9 cellular contexts compared by ENCODE assay signal in the genomic region with DNA sequence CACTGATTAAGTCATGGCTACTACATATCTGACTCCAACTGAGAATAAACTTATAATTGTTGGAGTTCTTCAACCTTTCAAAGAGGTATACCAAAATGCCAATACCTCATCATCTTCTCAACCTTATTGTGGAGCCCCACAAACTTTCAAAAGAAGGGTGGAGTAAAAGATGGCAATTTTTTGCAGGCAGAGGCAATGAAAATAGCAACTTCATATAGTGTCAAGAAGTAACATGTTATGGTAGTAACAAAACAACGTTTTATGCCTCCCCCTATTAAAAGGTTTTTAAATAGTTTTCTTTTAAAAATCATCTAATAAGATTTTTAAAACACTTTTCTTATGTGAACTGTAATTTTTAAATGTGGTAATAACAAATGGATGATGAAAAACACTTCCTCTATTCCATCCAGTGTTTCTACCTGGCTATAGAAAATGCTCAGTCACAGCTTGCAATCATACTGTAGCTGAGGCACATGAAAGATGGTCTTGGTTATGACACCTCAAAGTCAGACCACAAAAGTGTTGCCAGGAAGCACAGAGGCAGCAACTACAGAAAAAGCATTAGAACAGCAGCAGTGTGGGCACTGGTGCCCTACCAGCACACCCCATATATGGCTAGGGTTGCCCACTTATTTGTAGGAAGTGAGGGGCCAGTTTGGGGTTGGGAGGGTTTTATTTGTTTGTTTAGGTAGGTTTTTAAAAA. TPM values are rescaled to one million over a fixed set of nuclear protein-coding genes. Genes with fewer than 3 reads are reported as not detected.
DNase-seq lines count a peak whose midpoint lies in the region; ATAC-seq and TF ChIP-seq lines count a peak whose summit lies in the region.
"Had no signal": no experiment of that assay in that cellular context is flagged by ENCODE, and none has a peak within 500 bp of the region (broad histone marks: within the 10 kb centered on the region; RNA-seq: fewer than 3 reads in every experiment).

No MANE protein-coding gene starts in this region.

- no peaks in the 10 kb centered on the region for H3K36me3 ChIP-seq in Karpas-422 (ENCODE audit: insufficient read depth, low read length)

- H3K4me2 ChIP-seq in Karpas-422 (ENCODE audit: low read depth, low read length, poor library complexity, severe bottlenecking), result no peak overlapping the region

- H3K9me3 Mint-ChIP-seq in activated T-helper 2 cell treated with anti-CD3 and anti-CD28 coated beads, Interferon-gamma antibody, Interleukin-2, Interleukin-4, amounts not matched to agents 10 μg/mL and 5 μg/mL and 100 μg/mL, durations not matched to agents 14 hours and 24 hours and 36 hours, result no peaks in the 10 kb centered on the region
- H3K9me3 Mint-ChIP-seq in glutamatergic neuron (ENCODE audit: unreplicated experiment), result no peaks in the 10 kb centered on the region

- H3K27ac ChIP-seq in Karpas-422 (ENCODE audit: low read length), result peak overlapping the region; percentile 51

- in situ Hi-C loops in GM13977 (cut with MboI; ENCODE audit: low pct_unique_long_range_greater_than_20kb, low sequenced_read_pairs, unreplicated experiment), result no loop called here

- no peaks in the 10 kb centered on the region for H3K9me3 ChIP-seq in Karpas-422 (ENCODE audit: low read length)

- intact Hi-C loops in activated T-helper 2 cell treated with anti-CD3 and anti-CD28 coated beads, Interferon-gamma antibody, Interleukin-2, Interleukin-4, amounts not matched to agents 10 μg/mL and 5 μg/mL and 100 μg/mL, durations not matched to agents 14 hours and 24 hours and 36 hours (cut with micrococcal nuclease), result loop anchor here (1.0 kb wide), 1 partner anchor 7 kb away; the partner anchor contains the start of gene PPP1R12A

- ATAC-seq in GM21717 (IDR thresholded peaks at IDR 0.05; ENCODE audit: unreplicated experiment), result peak; percentile 98
- ATAC-seq: Panc1 had no signal

- H3K4me1 Mint-ChIP-seq in activated T-helper 2 cell treated with anti-CD3 and anti-CD28 coated beads, Interferon-gamma antibody, Interleukin-2, Interleukin-4, amounts not matched to agents 10 μg/mL and 5 μg/mL and 100 μg/mL, durations not matched to agents 14 hours and 24 hours and 36 hours (ENCODE audit: low read depth), result peaks cover 44% of the 10 kb centered on the region
- H3K4me1 Mint-ChIP-seq in glutamatergic neuron (ENCODE audit: low read depth, unreplicated experiment), result peaks cover 3% of the 10 kb centered on the region

- H3K4me1 ChIP-seq in Karpas-422 (ENCODE audit: low read length), result peaks cover 51% of the 10 kb centered on the region

- H4K20me1 ChIP-seq in Karpas-422 (ENCODE audit: insufficient read depth, low read depth, low read length), result peaks cover 10% of the 10 kb centered on the region

- no peak overlapping the region for H3K9ac ChIP-seq in Karpas-422 (ENCODE audit: low read length)

- H3K4me3 ChIP-seq in Karpas-422 (ENCODE audit: low read length), result no peak overlapping the region

- H3K9me2 ChIP-seq in Karpas-422 (replicated peaks; ENCODE audit: insufficient read depth, low read length), result no peaks in the 10 kb centered on the region

- no peaks in the 10 kb centered on the region for H3K27me3 ChIP-seq in Karpas-422 (ENCODE audit: low read length)

- TF ChIP-seq CTCF in GM13977 (IDR thresholded peaks at IDR 0.05; ENCODE audit: extremely low read depth, insufficient read depth, missing control alignments) (no peak), glutamatergic neuron (IDR thresholded peaks at IDR 0.05; ENCODE audit: partially characterized antibody, unreplicated experiment) (no peak)

- no peaks in the 10 kb centered on the region for H3K27me3 Mint-ChIP-seq in activated T-helper 2 cell treated with anti-CD3 and anti-CD28 coated beads, Interferon-gamma antibody, Interleukin-2, Interleukin-4, amounts not matched to agents 10 μg/mL and 5 μg/mL and 100 μg/mL, durations not matched to agents 14 hours and 24 hours and 36 hours (ENCODE audit: low read depth)
- H3K27me3 Mint-ChIP-seq in glutamatergic neuron (ENCODE audit: unreplicated experiment), result no peaks in the 10 kb centered on the region

- H2AFZ ChIP-seq in Karpas-422 (ENCODE audit: low read length), result no peak overlapping the region

- DNase-seq in GM13977 (ENCODE audit: low spot score) (peak; percentile 37), Karpas-422 (peak; percentile 48), cerebellum (ENCODE audit: low spot score) (no peak), iPS-NIHi11 (ENCODE audit: low spot score) (no peak), glutamatergic neuron (no peak)
- DNase-seq in activated T-helper 2 cell treated with anti-CD3 and anti-CD28 coated beads, Interferon-gamma antibody, Interleukin-2, Interleukin-4, amounts not matched to agents 10 μg/mL and 5 μg/mL and 100 μg/mL, durations not matched to agents 14 hours and 24 hours and 36 hours (ENCODE audit: low spot score), result peak; percentile 28
- DNase-seq in stimulated activated CD4-positive, alpha-beta T cell treated with anti-CD3 and anti-CD28 coated beads, Interleukin-1b, Interleukin-23, amount 100 ng/mL, for 48 hours, result peak; percentile 44

- peak overlapping the region; percentile 31 for H3K27ac Mint-ChIP-seq in activated T-helper 2 cell treated with anti-CD3 and anti-CD28 coated beads, Interferon-gamma antibody, Interleukin-2, Interleukin-4, amounts not matched to agents 10 μg/mL and 5 μg/mL and 100 μg/mL, durations not matched to agents 14 hours and 24 hours and 36 hours
- no peak overlapping the region for H3K27ac Mint-ChIP-seq in glutamatergic neuron (ENCODE audit: unreplicated experiment)

- peaks cover 100% of the 10 kb centered on the region for H3K79me2 ChIP-seq in Karpas-422 (ENCODE audit: low read length)

- H3K36me3 Mint-ChIP-seq in activated T-helper 2 cell treated with anti-CD3 and anti-CD28 coated beads, Interferon-gamma antibody, Interleukin-2, Interleukin-4, amounts not matched to agents 10 μg/mL and 5 μg/mL and 100 μg/mL, durations not matched to agents 14 hours and 24 hours and 36 hours (ENCODE audit: low read depth), result peaks cover 8% of the 10 kb centered on the region
- no peaks in the 10 kb centered on the region for H3K36me3 Mint-ChIP-seq in glutamatergic neuron (ENCODE audit: unreplicated experiment)

- H3K4me3 Mint-ChIP-seq in activated T-helper 2 cell treated with anti-CD3 and anti-CD28 coated beads, Interferon-gamma antibody, Interleukin-2, Interleukin-4, amounts not matched to agents 10 μg/mL and 5 μg/mL and 100 μg/mL, durations not matched to agents 14 hours and 24 hours and 36 hours (ENCODE audit: low read depth), result no peak overlapping the region
- H3K4me3 Mint-ChIP-seq in glutamatergic neuron (ENCODE audit: unreplicated experiment), result no peak overlapping the region

RNA-seq across cellular contexts. Expression of gene PPP1R12A, which starts 7.0 kb away (rescaled TPM):
- 84.9 and 95.1 TPM in 2 replicates for total RNA-seq in Karpas-422 (2014; rRNA removed; shearing (Covaris generic); ENCODE audit: low replicate concordance)
- 82.4 and 89.8 TPM in 2 replicates for total RNA-seq in activated T-helper 2 cell treated with anti-CD3 and anti-CD28 coated beads, Interferon-gamma antibody, Interleukin-2, Interleukin-4, amounts not matched to agents 10 μg/mL and 5 μg/mL and 100 μg/mL, durations not matched to agents 14 hours and 24 hours and 36 hours
- total RNA-seq in cerebellum, result 141 TPM
- 56.8 TPM for total RNA-seq in glutamatergic neuron (ENCODE audit: unreplicated experiment)

Comparison
In these comparisons a context has a peak if more than half of its experiments do, and no peak if none do; other contexts are left out.
1. DNase-seq: peak in GM13977 (single experiment), Karpas-422 (single experiment), activated T-helper 2 cell treated with anti-CD3 and anti-CD28 coated beads, Interferon-gamma antibody, Interleukin-2, Interleukin-4, amounts not matched to agents 10 μg/mL and 5 μg/mL and 100 μg/mL, durations not matched to agents 14 hours and 24 hours and 36 hours (single experiment) and stimulated activated CD4-positive, alpha-beta T cell treated with anti-CD3 and anti-CD28 coated beads, Interleukin-1b, Interleukin-23, amount 100 ng/mL, for 48 hours (single experiment); none in cerebellum (single experiment), iPS-NIHi11 (single experiment) and glutamatergic neuron (single experiment).